In the genomic region with DNA sequence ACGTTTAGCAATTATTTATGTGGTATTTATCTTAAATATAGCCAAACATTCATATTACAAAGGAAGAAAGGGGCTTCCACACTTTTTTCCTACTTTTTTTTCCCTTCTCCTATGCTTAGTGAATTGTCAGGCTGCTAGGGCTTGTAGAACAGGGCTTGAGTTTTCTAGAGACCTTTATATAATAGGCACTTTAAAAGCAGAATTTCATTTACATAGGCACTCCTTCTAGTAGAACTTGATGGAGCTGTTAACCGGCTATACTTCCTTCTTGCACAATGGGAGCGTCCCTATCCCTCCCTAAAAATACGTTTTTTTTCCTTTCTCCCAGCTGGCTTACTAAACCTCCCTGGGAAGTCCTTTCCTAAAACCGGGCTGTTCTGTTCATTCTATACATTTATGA, we compare ENCODE assay signal across 8 cellular contexts. TPM values are rescaled to one million over a fixed set of nuclear protein-coding genes. Genes with fewer than 3 reads are reported as not detected.
DNase-seq lines count a peak whose midpoint lies in the region; ATAC-seq and TF ChIP-seq lines count a peak whose summit lies in the region.

No MANE protein-coding gene starts in this region.

- intact Hi-C loops in activated T-helper 2 cell treated with anti-CD3 and anti-CD28 coated beads, Interferon-gamma antibody, Interleukin-2, Interleukin-4, amounts not matched to agents 10 μg/mL and 5 μg/mL and 100 μg/mL, durations not matched to agents 14 hours and 24 hours and 36 hours (cut with micrococcal nuclease): loop anchor here (1.0 to 10.0 kb wide), 9 partner anchors 39 to 914 kb away; partner anchors contain the start of gene KPNA3
- intact Hi-C loops in testis (cut with DNase I; ENCODE audit: low total_unique reads): loop anchor here (5.0 kb wide), 1 partner anchor 84 kb away; no protein-coding TSS in a partner anchor

- WGBS in testis, 2 donors: 4 to 12% methylated on average over 5 of the region's 5 CpGs

- no peaks in the 10 kb centered on the region for H3K36me3 ChIP-seq in kidney epithelial cell (ENCODE audit: control insufficient read depth, insufficient read depth, low read length)
- no peaks in the 10 kb centered on the region for H3K36me3 ChIP-seq in testis (ENCODE audit: low read depth, missing control alignments)

- TF ChIP-seq POLR2A in testis (IDR thresholded peaks at IDR 0.05): no peak

- peaks cover 25% of the 10 kb centered on the region for H3K4me1 ChIP-seq in testis

- no peaks in the 10 kb centered on the region for H3K27me3 Mint-ChIP-seq in activated T-cell treated with anti-CD3 and anti-CD28 coated beads, Interleukin-2, amount 50 U/mL, for 24 hours
- no peaks in the 10 kb centered on the region for H3K27me3 Mint-ChIP-seq in activated T-helper 2 cell treated with anti-CD3 and anti-CD28 coated beads, Interferon-gamma antibody, Interleukin-2, Interleukin-4, amounts not matched to agents 10 μg/mL and 5 μg/mL and 100 μg/mL, durations not matched to agents 14 hours and 24 hours and 36 hours (ENCODE audit: low read depth)

- peaks cover 59% of the 10 kb centered on the region for H3K36me3 Mint-ChIP-seq in activated T-cell treated with anti-CD3 and anti-CD28 coated beads, Interleukin-2, amount 50 U/mL, for 24 hours (ENCODE audit: low read depth)
- peaks cover 45% of the 10 kb centered on the region for H3K36me3 Mint-ChIP-seq in activated T-helper 2 cell treated with anti-CD3 and anti-CD28 coated beads, Interferon-gamma antibody, Interleukin-2, Interleukin-4, amounts not matched to agents 10 μg/mL and 5 μg/mL and 100 μg/mL, durations not matched to agents 14 hours and 24 hours and 36 hours (ENCODE audit: low read depth)

- ATAC-seq in GM21825 (IDR thresholded peaks at IDR 0.05; ENCODE audit: unreplicated experiment) (no peak), HG03159 (IDR thresholded peaks at IDR 0.05; ENCODE audit: unreplicated experiment) (no peak)

- H3K4me3 ChIP-seq in kidney epithelial cell (ENCODE audit: low read depth, low read length) (peak overlapping the region; percentile 63), testis (peak overlapping the region; percentile 94 to 95)

- DNase-seq in activated T-cell treated with anti-CD3 and anti-CD28 coated beads, Interleukin-2, amount 50 U/mL, for 24 hours: no peak
- DNase-seq in activated T-cell treated with anti-CD3 and anti-CD28 coated beads for 4 hours (no peak), kidney epithelial cell (ENCODE audit: low read depth) (no peak), testis (no peak), SKM-1 (lab: John Stamatoyannopoulos, UW; ENCODE audit: unreplicated experiment) (no peak)
- DNase-seq in activated T-helper 2 cell treated with anti-CD3 and anti-CD28 coated beads, Interferon-gamma antibody, Interleukin-2, Interleukin-4, amounts not matched to agents 10 μg/mL and 5 μg/mL and 100 μg/mL, durations not matched to agents 14 hours and 24 hours and 36 hours (ENCODE audit: low spot score): no peak

- H3K4me1 Mint-ChIP-seq in activated T-cell treated with anti-CD3 and anti-CD28 coated beads, Interleukin-2, amount 50 U/mL, for 24 hours (ENCODE audit: low read depth): peaks cover 45% of the 10 kb centered on the region
- H3K4me1 Mint-ChIP-seq in activated T-helper 2 cell treated with anti-CD3 and anti-CD28 coated beads, Interferon-gamma antibody, Interleukin-2, Interleukin-4, amounts not matched to agents 10 μg/mL and 5 μg/mL and 100 μg/mL, durations not matched to agents 14 hours and 24 hours and 36 hours (ENCODE audit: low read depth): peaks cover 31% of the 10 kb centered on the region

- H3K27me3 ChIP-seq in kidney epithelial cell (ENCODE audit: control insufficient read depth, insufficient read depth, low read length) (no peaks in the 10 kb centered on the region), testis (no peaks in the 10 kb centered on the region)

- TF ChIP-seq CTCF in kidney epithelial cell (IDR thresholded peaks at IDR 0.05; ENCODE audit: insufficient read depth, low read length, poor library complexity, severe bottlenecking): no peak
- no peak for TF ChIP-seq CTCF in testis (IDR thresholded peaks at IDR 0.05)

- H3K4me3 Mint-ChIP-seq in activated T-cell treated with anti-CD3 and anti-CD28 coated beads, Interleukin-2, amount 50 U/mL, for 24 hours: peak overlapping the region; percentile 90
- H3K4me3 Mint-ChIP-seq in activated T-helper 2 cell treated with anti-CD3 and anti-CD28 coated beads, Interferon-gamma antibody, Interleukin-2, Interleukin-4, amounts not matched to agents 10 μg/mL and 5 μg/mL and 100 μg/mL, durations not matched to agents 14 hours and 24 hours and 36 hours (ENCODE audit: low read depth): peak overlapping the region; percentile 85

- H3K27ac ChIP-seq in testis: peak overlapping the region; percentile 98 to 100

- H3K27ac Mint-ChIP-seq in activated T-cell treated with anti-CD3 and anti-CD28 coated beads, Interleukin-2, amount 50 U/mL, for 24 hours: peak overlapping the region; percentile 94
- H3K27ac Mint-ChIP-seq in activated T-helper 2 cell treated with anti-CD3 and anti-CD28 coated beads, Interferon-gamma antibody, Interleukin-2, Interleukin-4, amounts not matched to agents 10 μg/mL and 5 μg/mL and 100 μg/mL, durations not matched to agents 14 hours and 24 hours and 36 hours: peak overlapping the region; percentile 47

- H3K9me3 ChIP-seq in testis: no peaks in the 10 kb centered on the region

- H3K9me3 Mint-ChIP-seq in activated T-cell treated with anti-CD3 and anti-CD28 coated beads, Interleukin-2, amount 50 U/mL, for 24 hours: no peaks in the 10 kb centered on the region
- no peaks in the 10 kb centered on the region for H3K9me3 Mint-ChIP-seq in activated T-helper 2 cell treated with anti-CD3 and anti-CD28 coated beads, Interferon-gamma antibody, Interleukin-2, Interleukin-4, amounts not matched to agents 10 μg/mL and 5 μg/mL and 100 μg/mL, durations not matched to agents 14 hours and 24 hours and 36 hours

RNA-seq across cellular contexts. Expression of gene TRIM13, which starts 1.1 kb away (rescaled TPM):
- total RNA-seq in activated T-helper 2 cell treated with anti-CD3 and anti-CD28 coated beads, Interferon-gamma antibody, Interleukin-2, Interleukin-4, amounts not matched to agents 10 μg/mL and 5 μg/mL and 100 μg/mL, durations not matched to agents 14 hours and 24 hours and 36 hours: 17.2 and 17.9 TPM in 2 replicates
- total RNA-seq in kidney epithelial cell (17.2 and 17.5 TPM in 2 replicates), testis (10 to 100 TPM; 43.1 to 48.6 TPM)
- polyA plus RNA-seq in testis (ENCODE audit: insufficient read depth, low read depth, low replicate concordance): 163 TPM

RNA-seq across cellular contexts. Expression of gene KCNRG, which starts 17.3 kb away (rescaled TPM):
- 0.53 and 0.75 TPM in 2 replicates for total RNA-seq in activated T-helper 2 cell treated with anti-CD3 and anti-CD28 coated beads, Interferon-gamma antibody, Interleukin-2, Interleukin-4, amounts not matched to agents 10 μg/mL and 5 μg/mL and 100 μg/mL, durations not matched to agents 14 hours and 24 hours and 36 hours
- total RNA-seq in kidney epithelial cell: 0.62 TPM in 1 of 2 replicates, not detected in the other
- 1 to 10 TPM; 1.1 to 3.1 TPM for total RNA-seq in testis
- 2.9 TPM for polyA plus RNA-seq in testis (ENCODE audit: insufficient read depth, low read depth, low replicate concordance)
